ENCODE assay signal across 2 cellular contexts in the genomic region with DNA sequence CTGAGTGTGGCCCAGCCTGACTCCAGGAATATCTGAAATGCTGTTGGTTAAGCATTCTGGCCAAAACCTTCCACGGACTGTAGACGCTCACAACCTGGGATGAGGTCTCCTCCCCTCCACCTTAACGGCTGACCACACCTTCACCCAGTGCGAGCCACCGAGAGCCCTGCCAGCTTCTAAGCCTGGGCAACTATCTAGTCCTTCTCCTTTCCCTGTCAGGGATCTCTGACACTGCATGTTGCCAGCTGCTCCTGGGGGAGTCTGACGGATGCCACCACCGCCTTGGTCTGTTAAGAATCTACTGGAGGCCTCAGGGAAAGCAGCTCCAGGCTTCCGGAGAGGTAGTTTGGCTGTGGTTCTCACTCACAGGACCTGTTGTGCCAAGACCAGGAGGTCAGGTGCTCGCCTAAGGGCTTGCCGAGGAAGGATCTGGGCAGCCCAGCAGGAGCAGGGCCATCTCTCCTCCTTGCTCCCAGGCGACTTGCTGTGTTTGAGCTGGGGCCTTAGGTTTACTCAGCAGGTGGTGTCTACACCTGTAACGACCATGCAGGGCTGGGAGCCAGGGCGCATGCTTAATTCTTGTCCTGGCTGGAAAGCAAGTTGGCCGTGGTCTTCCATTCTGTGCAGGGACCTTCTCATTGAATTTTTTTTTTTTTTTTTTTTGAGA.
TF ChIP-seq lines count a peak whose summit lies in the region.

No MANE protein-coding gene starts in this region.

TF ChIP-seq in HEK293, 187 proteins besides CTCF, POLR2A, EP300 and RAD21:
- TF ChIP-seq ZNF426 (tag by site-specific recombination; IDR thresholded peaks at IDR 0.05) (no peak), ZNF561 (tag by site-specific recombination; IDR thresholded peaks at IDR 0.05; ENCODE audit: borderline replicate concordance) (no peak), ZNF423 (tag by site-specific recombination; IDR thresholded peaks at IDR 0.05) (no peak), KLF16 (tag by site-specific recombination; IDR thresholded peaks at IDR 0.05) (no peak), ZIC2 (tag by site-specific recombination; IDR thresholded peaks at IDR 0.05) (peak; percentile 75; the same call in 1 of the 2 replicates)

TF ChIP-seq in H1, 55 proteins besides CTCF, POLR2A, EP300 and RAD21:
- TF ChIP-seq BCL11A (IDR thresholded peaks at IDR 0.05; ENCODE audit: low read depth in 2 of 2, low read length in 2 of 2) (no peak), TAF7 (optimal IDR thresholded peaks at IDR 0.05; ENCODE audit: borderline replicate concordance, low read depth, low read length) (no peak), BRCA1 (IDR thresholded peaks at IDR 0.05; ENCODE audit: low read depth, low read length) (no peak), TEAD4 (IDR thresholded peaks at IDR 0.05; ENCODE audit: low read depth, low read length) (no peak), SUZ12 (IDR thresholded peaks at IDR 0.05; ENCODE audit: low read length) (no peak), NRF1 (IDR thresholded peaks at IDR 0.05; ENCODE audit: low read depth, low read length) (no peak), JUN (IDR thresholded peaks at IDR 0.05; ENCODE audit: low read depth, low read length) (no peak), POU5F1 (IDR thresholded peaks at IDR 0.05; ENCODE audit: low read depth, low read length) (no peak), GTF2F1 (IDR thresholded peaks at IDR 0.05; ENCODE audit: borderline replicate concordance, low read depth, low read length) (no peak), RNF2 (IDR thresholded peaks at IDR 0.05; ENCODE audit: borderline replicate concordance, low read depth, low read length, missing control alignments, poor library complexity, severe bottlenecking) (no peak), TBP (IDR thresholded peaks at IDR 0.05; ENCODE audit: low read depth, low read length) (no peak)
